17 cellular contexts compared by ENCODE assay signal in genomic region chr2:197975956-197976519, GRCh38.
"Had no signal": no experiment of that assay in that cellular context is flagged by ENCODE, and none has a peak within 500 bp of the region (broad histone marks: within the 10 kb centered on the region; RNA-seq: fewer than 3 reads in every experiment).

No MANE protein-coding gene starts in this region.

- H3K27ac ChIP-seq: body of pancreas, foreskin keratinocyte, neural progenitor cell, psoas muscle, right lobe of liver, WERI-Rb-1 had no signal

- DNase-seq: activated CD4-positive, alpha-beta T cell treated with anti-CD3 and anti-CD28 coated beads for 1 hour; activated CD4-positive, alpha-beta T cell treated with anti-CD3 and anti-CD28 coated beads, Interleukin-2, amount 50 U/mL, for 4 hours; activated gamma-delta T cell; activated T-cell treated with anti-CD3 and anti-CD28 coated beads, Interleukin-2, amount 50 U/mL, for 72 hours; body of pancreas; cortex of kidney; foreskin keratinocyte; hypothalamus; naive B cell; psoas muscle; right lobe of liver; small intestine; stimulated activated CD4-positive, alpha-beta T cell treated with anti-CD3 and anti-CD28 coated beads, Interleukin-15, amount 100 ng/mL, for 24 hours; stimulated activated CD4-positive, alpha-beta T cell treated with anti-CD3 and anti-CD28 coated beads, Interleukin-2, amount 100 ng/mL, for 48 hours; WERI-Rb-1 had no signal

- H3K36me3 ChIP-seq: neural progenitor cell, right lobe of liver, WERI-Rb-1 had no signal

- H3K9me3 ChIP-seq: body of pancreas, psoas muscle, right lobe of liver had no signal

- H3K4me3 ChIP-seq: body of pancreas, neural progenitor cell, psoas muscle, right lobe of liver had no signal

- ATAC-seq: activated T-cell treated with anti-CD3 and anti-CD28 coated beads, Interleukin-2, amount 50 U/mL, for 72 hours; body of pancreas; foreskin keratinocyte; left lobe of liver; psoas muscle; right lobe of liver had no signal

- H3K4me1 ChIP-seq: body of pancreas, foreskin keratinocyte, neural progenitor cell, right lobe of liver had no signal

- H3K9ac ChIP-seq: neural progenitor cell had no signal

- H2AFZ ChIP-seq: neural progenitor cell had no signal

- H3K4me2 ChIP-seq: neural progenitor cell had no signal

- H3K27me3 ChIP-seq: body of pancreas, foreskin keratinocyte, neural progenitor cell, right lobe of liver had no signal
